26 cellular contexts compared by ENCODE assay signal in genomic region chr12:47074757-47075156, GRCh38. TPM values are rescaled to one million over a fixed set of nuclear protein-coding genes. Genes with fewer than 3 reads are reported as not detected.
"Had no signal": no experiment of that assay in that cellular context is flagged by ENCODE, and none has a peak within 500 bp of the region (broad histone marks: within the 10 kb centered on the region; RNA-seq: fewer than 3 reads in every experiment).

No MANE protein-coding gene starts in this region.

- H3K9me3 ChIP-seq: left ventricle myocardium inferior, mucosa of descending colon, ovary, right atrium auricular region, right lobe of liver, suprapubic skin, thoracic aorta, tibial nerve, uterus had no signal

- H2AFZ ChIP-seq: hepatocyte had no signal

- FAIRE-seq: keratinocyte had no signal

- H3K4me3 Mint-ChIP-seq: memory B cell; naive thymus-derived CD4-positive, alpha-beta T cell; natural killer cell treated with Interleukin-12 subunit alpha and Interleukin-12 subunit beta and Interleukin-15 and Interleukin-18, amount 100 ng/mL, for 72 hours; stimulated activated naive B cell treated with anti-CD40 and anti-IgM and Interleukin-4, amounts not matched to agents 10 μg/mL and 1 μg/mL and 100 μg/mL, for 72 hours; type B pancreatic cell had no signal

- H3K36me3 ChIP-seq: left ventricle myocardium inferior, ovary, right atrium auricular region, right lobe of liver, suprapubic skin, thoracic aorta, tibial nerve, uterus had no signal

- H3K36me3 Mint-ChIP-seq: memory B cell; natural killer cell treated with Interleukin-12 subunit alpha and Interleukin-12 subunit beta and Interleukin-15 and Interleukin-18, amount 100 ng/mL, for 72 hours had no signal

- ATAC-seq: mucosa of descending colon; naive thymus-derived CD4-positive, alpha-beta T cell; natural killer cell treated with Interleukin-12 subunit alpha and Interleukin-12 subunit beta and Interleukin-15 and Interleukin-18, amount 100 ng/mL, for 72 hours; right lobe of liver; stimulated activated naive B cell treated with anti-CD40 and anti-IgM and Interleukin-4, amounts not matched to agents 10 μg/mL and 1 μg/mL and 100 μg/mL, for 72 hours; stimulated activated naive CD8-positive, alpha-beta T cell treated with anti-CD3 and anti-CD28 coated beads, Interleukin-15, Interleukin-2, amounts not matched to agents 100 U/mL and 50 U/mL, for 24 hours had no signal

- H3K27me3 ChIP-seq: hepatocyte, ovary, right atrium auricular region, right lobe of liver, suprapubic skin, tibial nerve, uterus had no signal

- H3K4me2 ChIP-seq: hepatocyte had no signal

- H3K27ac Mint-ChIP-seq: memory B cell; naive thymus-derived CD4-positive, alpha-beta T cell; natural killer cell treated with Interleukin-12 subunit alpha and Interleukin-12 subunit beta and Interleukin-15 and Interleukin-18, amount 100 ng/mL, for 72 hours; progenitor cell of endocrine pancreas; stimulated activated naive B cell treated with anti-CD40 and anti-IgM and Interleukin-4, amounts not matched to agents 10 μg/mL and 1 μg/mL and 100 μg/mL, for 72 hours; type B pancreatic cell had no signal

- H3K27ac ChIP-seq: hepatocyte, left ventricle myocardium inferior, ovary, right atrium auricular region, right lobe of liver, skin epidermis, suprapubic skin, thoracic aorta, tibial nerve, uterus had no signal

- H3K4me3 ChIP-seq: hepatocyte, left ventricle myocardium inferior, lung, mucosa of descending colon, ovary, right atrium auricular region, right lobe of liver, skin epidermis, suprapubic skin, thoracic aorta, tibial nerve, uterus had no signal

- DNase-seq: left ventricle myocardium inferior; midbrain; mucosa of descending colon; naive thymus-derived CD4-positive, alpha-beta T cell; ovary; right lobe of liver; stimulated activated CD4-positive, alpha-beta T cell treated with anti-CD3 and anti-CD28 coated beads, Interleukin-12 subunit alpha, Interleukin-12 subunit beta, amount 100 ng/mL, for 4 hours; stimulated activated CD4-positive, alpha-beta T cell treated with anti-CD3 and anti-CD28 coated beads, Interleukin-15, amount 100 ng/mL, for 24 hours; stimulated activated CD4-positive, alpha-beta T cell treated with anti-CD3 and anti-CD28 coated beads, Interleukin-2, amount 100 ng/mL, for 24 hours; stimulated activated CD4-positive, alpha-beta T cell treated with anti-CD3 and anti-CD28 coated beads, Interleukin-4, amount 100 ng/mL, for 1 hour; stimulated activated naive B cell treated with anti-CD40 and anti-IgM and Interleukin-4, amounts not matched to agents 10 μg/mL and 1 μg/mL and 100 μg/mL, for 72 hours; stimulated activated naive CD8-positive, alpha-beta T cell treated with anti-CD3 and anti-CD28 coated beads, Interleukin-15, Interleukin-2, amounts not matched to agents 100 U/mL and 50 U/mL, for 24 hours; uterus had no signal

- H3K27me3 Mint-ChIP-seq: memory B cell; naive thymus-derived CD4-positive, alpha-beta T cell; natural killer cell treated with Interleukin-12 subunit alpha and Interleukin-12 subunit beta and Interleukin-15 and Interleukin-18, amount 100 ng/mL, for 72 hours; stimulated activated naive B cell treated with anti-CD40 and anti-IgM and Interleukin-4, amounts not matched to agents 10 μg/mL and 1 μg/mL and 100 μg/mL, for 72 hours had no signal

- H3K9me3 Mint-ChIP-seq: memory B cell; naive thymus-derived CD4-positive, alpha-beta T cell; natural killer cell treated with Interleukin-12 subunit alpha and Interleukin-12 subunit beta and Interleukin-15 and Interleukin-18, amount 100 ng/mL, for 72 hours; stimulated activated naive B cell treated with anti-CD40 and anti-IgM and Interleukin-4, amounts not matched to agents 10 μg/mL and 1 μg/mL and 100 μg/mL, for 72 hours; type B pancreatic cell had no signal

RNA-seq across cellular contexts. Expression of gene PCED1B, which starts 4.7 kb away (rescaled TPM):
- polyA plus RNA-seq: neural cell had no signal
